In the genomic region with DNA sequence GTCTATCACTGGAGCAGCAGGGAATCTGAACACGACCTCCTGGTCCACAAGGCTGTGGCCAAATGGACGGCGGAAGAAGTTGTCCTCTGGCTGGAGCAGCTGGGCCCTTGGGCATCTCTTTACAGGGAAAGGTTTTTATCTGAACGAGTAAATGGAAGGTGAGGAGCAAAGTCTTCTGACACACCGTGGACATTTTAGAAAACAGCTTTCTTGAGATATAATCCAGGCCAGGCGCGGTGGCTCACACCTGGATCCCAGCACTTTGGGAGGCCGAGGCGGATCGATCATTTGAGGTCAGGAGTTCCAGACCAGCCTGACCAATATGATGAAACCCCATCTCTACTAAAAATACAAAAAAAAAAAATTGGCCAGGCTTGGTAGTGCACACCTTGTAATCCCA, we compare ENCODE assay signal across 1 cellular context.
TF ChIP-seq lines count a peak whose summit lies in the region.

No MANE protein-coding gene starts in this region.

TF ChIP-seq in K562, 482 proteins besides CTCF, POLR2A, EP300 and RAD21:
- no peak for TF ChIP-seq EGR1 (conservative IDR thresholded peaks at IDR 0.05)
- no peak for TF ChIP-seq SRSF1 (IDR thresholded peaks at IDR 0.05; ENCODE audit: low read depth, low read length)
- TF ChIP-seq ELF1 (tag; IDR thresholded peaks at IDR 0.05) = no peak
- no peak for TF ChIP-seq ZC3H8 (IDR thresholded peaks at IDR 0.05)
- TF ChIP-seq KLF6 (CRISPR knock-in tag; IDR thresholded peaks at IDR 0.05; ENCODE audit: borderline replicate concordance) = no peak
- no peak for TF ChIP-seq SRF (CRISPR knock-in tag; IDR thresholded peaks at IDR 0.05)
- no peak for TF ChIP-seq MAFK (IDR thresholded peaks at IDR 0.05; ENCODE audit: low read length)
- TF ChIP-seq HDGF (IDR thresholded peaks at IDR 0.05) = no peak
- TF ChIP-seq, protein P1, sequence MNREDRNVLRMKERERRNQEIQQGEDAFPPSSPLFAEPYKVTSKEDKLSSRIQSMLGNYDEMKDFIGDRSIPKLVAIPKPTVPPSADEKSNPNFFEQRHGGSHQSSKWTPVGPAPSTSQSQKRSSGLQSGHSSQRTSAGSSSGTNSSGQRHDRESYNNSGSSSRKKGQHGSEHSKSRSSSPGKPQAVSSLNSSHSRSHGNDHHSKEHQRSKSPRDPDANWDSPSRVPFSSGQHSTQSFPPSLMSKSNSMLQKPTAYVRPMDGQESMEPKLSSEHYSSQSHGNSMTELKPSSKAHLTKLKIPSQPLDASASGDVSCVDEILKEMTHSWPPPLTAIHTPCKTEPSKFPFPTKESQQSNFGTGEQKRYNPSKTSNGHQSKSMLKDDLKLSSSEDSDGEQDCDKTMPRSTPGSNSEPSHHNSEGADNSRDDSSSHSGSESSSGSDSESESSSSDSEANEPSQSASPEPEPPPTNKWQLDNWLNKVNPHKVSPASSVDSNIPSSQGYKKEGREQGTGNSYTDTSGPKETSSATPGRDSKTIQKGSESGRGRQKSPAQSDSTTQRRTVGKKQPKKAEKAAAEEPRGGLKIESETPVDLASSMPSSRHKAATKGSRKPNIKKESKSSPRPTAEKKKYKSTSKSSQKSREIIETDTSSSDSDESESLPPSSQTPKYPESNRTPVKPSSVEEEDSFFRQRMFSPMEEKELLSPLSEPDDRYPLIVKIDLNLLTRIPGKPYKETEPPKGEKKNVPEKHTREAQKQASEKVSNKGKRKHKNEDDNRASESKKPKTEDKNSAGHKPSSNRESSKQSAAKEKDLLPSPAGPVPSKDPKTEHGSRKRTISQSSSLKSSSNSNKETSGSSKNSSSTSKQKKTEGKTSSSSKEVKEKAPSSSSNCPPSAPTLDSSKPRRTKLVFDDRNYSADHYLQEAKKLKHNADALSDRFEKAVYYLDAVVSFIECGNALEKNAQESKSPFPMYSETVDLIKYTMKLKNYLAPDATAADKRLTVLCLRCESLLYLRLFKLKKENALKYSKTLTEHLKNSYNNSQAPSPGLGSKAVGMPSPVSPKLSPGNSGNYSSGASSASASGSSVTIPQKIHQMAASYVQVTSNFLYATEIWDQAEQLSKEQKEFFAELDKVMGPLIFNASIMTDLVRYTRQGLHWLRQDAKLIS (CRISPR knock-in tag; IDR thresholded peaks at IDR 0.05) = no peak
- no peak for TF ChIP-seq SAFB (IDR thresholded peaks at IDR 0.05; ENCODE audit: borderline replicate concordance, low read depth, low read length)
- TF ChIP-seq PML (IDR thresholded peaks at IDR 0.05; ENCODE audit: low read length) = no peak
- TF ChIP-seq, protein P2, sequence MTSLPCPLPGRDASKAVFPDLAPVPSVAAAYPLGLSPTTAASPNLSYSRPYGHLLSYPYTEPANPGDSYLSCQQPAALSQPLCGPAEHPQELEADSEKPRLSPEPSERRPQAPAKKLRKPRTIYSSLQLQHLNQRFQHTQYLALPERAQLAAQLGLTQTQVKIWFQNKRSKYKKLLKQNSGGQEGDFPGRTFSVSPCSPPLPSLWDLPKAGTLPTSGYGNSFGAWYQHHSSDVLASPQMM (CRISPR knock-in tag; IDR thresholded peaks at IDR 0.05) = no peak
- no peak for TF ChIP-seq RBFOX2 (IDR thresholded peaks at IDR 0.05; ENCODE audit: low read depth, low read length)
- no peak for TF ChIP-seq ZNF140 (CRISPR knock-in tag; IDR thresholded peaks at IDR 0.05)
- TF ChIP-seq ZNF324 (CRISPR knock-in tag; IDR thresholded peaks at IDR 0.05) = no peak
- no peak for TF ChIP-seq MGA (IDR thresholded peaks at IDR 0.05)
- no peak for TF ChIP-seq RNF2 (IDR thresholded peaks at IDR 0.05)
- TF ChIP-seq SMAD4 (CRISPR knock-in tag; conservative IDR thresholded peaks at IDR 0.05) = no peak
- TF ChIP-seq, protein P3, sequence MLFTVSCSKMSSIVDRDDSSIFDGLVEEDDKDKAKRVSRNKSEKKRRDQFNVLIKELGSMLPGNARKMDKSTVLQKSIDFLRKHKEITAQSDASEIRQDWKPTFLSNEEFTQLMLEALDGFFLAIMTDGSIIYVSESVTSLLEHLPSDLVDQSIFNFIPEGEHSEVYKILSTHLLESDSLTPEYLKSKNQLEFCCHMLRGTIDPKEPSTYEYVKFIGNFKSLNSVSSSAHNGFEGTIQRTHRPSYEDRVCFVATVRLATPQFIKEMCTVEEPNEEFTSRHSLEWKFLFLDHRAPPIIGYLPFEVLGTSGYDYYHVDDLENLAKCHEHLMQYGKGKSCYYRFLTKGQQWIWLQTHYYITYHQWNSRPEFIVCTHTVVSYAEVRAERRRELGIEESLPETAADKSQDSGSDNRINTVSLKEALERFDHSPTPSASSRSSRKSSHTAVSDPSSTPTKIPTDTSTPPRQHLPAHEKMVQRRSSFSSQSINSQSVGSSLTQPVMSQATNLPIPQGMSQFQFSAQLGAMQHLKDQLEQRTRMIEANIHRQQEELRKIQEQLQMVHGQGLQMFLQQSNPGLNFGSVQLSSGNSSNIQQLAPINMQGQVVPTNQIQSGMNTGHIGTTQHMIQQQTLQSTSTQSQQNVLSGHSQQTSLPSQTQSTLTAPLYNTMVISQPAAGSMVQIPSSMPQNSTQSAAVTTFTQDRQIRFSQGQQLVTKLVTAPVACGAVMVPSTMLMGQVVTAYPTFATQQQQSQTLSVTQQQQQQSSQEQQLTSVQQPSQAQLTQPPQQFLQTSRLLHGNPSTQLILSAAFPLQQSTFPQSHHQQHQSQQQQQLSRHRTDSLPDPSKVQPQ (CRISPR knock-in tag; IDR thresholded peaks at IDR 0.05; ENCODE audit: borderline replicate concordance) = no peak
